Comparison of ENCODE assay signal across 23 cellular contexts in the genomic region with DNA sequence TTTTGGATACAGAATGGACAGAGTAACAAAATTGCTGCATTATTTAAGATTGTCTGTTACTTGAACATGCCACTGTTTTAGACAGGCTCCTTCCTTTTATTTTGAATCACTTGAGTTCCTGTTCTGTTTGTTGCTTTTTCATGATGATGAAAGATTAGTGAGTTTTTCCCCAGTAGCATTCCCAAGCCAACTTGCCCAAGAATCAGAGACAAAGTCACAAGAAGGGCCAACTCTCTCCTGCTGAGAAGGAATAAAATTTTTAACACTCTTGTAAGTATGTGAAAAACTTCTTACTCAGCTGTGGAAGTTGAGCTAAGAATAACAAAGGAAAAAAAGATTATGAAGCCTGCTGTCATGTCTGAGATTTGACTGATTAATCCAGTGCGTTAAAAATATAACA.
A peak's percentile ranks its signal among the peaks of the same experiment; 100 is the strongest.
DNase-seq lines count a peak whose midpoint lies in the region; ATAC-seq and TF ChIP-seq lines count a peak whose summit lies in the region.
"Had no signal": no experiment of that assay in that cellular context is flagged by ENCODE, and none has a peak within 500 bp of the region (broad histone marks: within the 10 kb centered on the region; RNA-seq: fewer than 3 reads in every experiment).

No MANE protein-coding gene starts in this region.

- H2AFZ ChIP-seq in fibroblast of lung (ENCODE audit: low read length): no peak overlapping the region

- H3K36me3 ChIP-seq in fibroblast of lung (ENCODE audit: control insufficient read depth, insufficient read depth, low read length) (peaks cover 11% of the 10 kb centered on the region), prostate gland (peaks cover 0 to 7% of the 10 kb centered on the region in 2 donors), Peyer's patch (peaks cover 0 to 74% (median 0%) of the 10 kb centered on the region in 3 donors)
- H3K36me3 ChIP-seq: uterus had no signal

- peaks cover 3% of the 10 kb centered on the region for H3K79me2 ChIP-seq in fibroblast of lung (ENCODE audit: control insufficient read depth, insufficient read depth, low read length)

- H3K27me3 ChIP-seq in fibroblast of lung (ENCODE audit: control insufficient read depth, insufficient read depth, low read length) (no peaks in the 10 kb centered on the region), prostate gland (replicated peaks; ENCODE audit: insufficient read depth) (no peaks in the 10 kb centered on the region), Peyer's patch (no peaks in the 10 kb centered on the region)
- H3K27me3 ChIP-seq: uterus had no signal

- intact Hi-C loops in prostate gland (cut with DNase I): no loop called here

- H3K4me2 ChIP-seq in fibroblast of lung (ENCODE audit: extremely low read depth, insufficient read depth, low read length): no peak overlapping the region
- H3K4me2 ChIP-seq: smooth muscle cell had no signal

- H3K4me1 ChIP-seq in fibroblast of lung (ENCODE audit: control insufficient read depth, extremely low read depth, insufficient read depth, low read length) (no peaks in the 10 kb centered on the region), prostate gland (replicated peaks) (peaks cover 14% of the 10 kb centered on the region), Peyer's patch (peaks cover 0 to 3% (median 0%) of the 10 kb centered on the region in 4 donors)

- H3K9ac ChIP-seq in fibroblast of lung (ENCODE audit: insufficient read depth, low read length): no peak overlapping the region

- TF ChIP-seq CTCF in AG10803 (conservative IDR thresholded peaks at IDR 0.05; ENCODE audit: low read length): no peak
- no peak for TF ChIP-seq CTCF in VCaP (conservative IDR thresholded peaks at IDR 0.05)
- TF ChIP-seq CTCF in fibroblast of lung (conservative IDR thresholded peaks at IDR 0.05 in 1 of 2, IDR thresholded peaks at IDR 0.05 in 1 of 2; ENCODE audit: low read depth in 1 of 2, low read length in 2 of 2): no peak
- TF ChIP-seq CTCF in prostate gland (IDR thresholded peaks at IDR 0.05): no peak
- TF ChIP-seq CTCF in Peyer's patch (IDR thresholded peaks at IDR 0.05): no peak

- 86% methylated on average over 1 of the region's 1 CpG for WGBS in prostate gland

- H3K4me3 ChIP-seq in AG10803 (ENCODE audit: low read length) (no peak overlapping the region), fibroblast of lung (replicated peaks in 1 of 4; ENCODE audit: control extremely low read depth in 1 of 4, insufficient read depth in 1 of 4, low read depth in 3 of 4, low read length in 4 of 4) (no peak overlapping the region), prostate gland (no peak overlapping the region), Peyer's patch (no peak overlapping the region)
- H3K4me3 ChIP-seq: smooth muscle cell, uterus had no signal

- H4K20me1 ChIP-seq in fibroblast of lung (ENCODE audit: control insufficient read depth, extremely low read depth, insufficient read depth, low read length): no peaks in the 10 kb centered on the region

- peak overlapping the region; percentile 88 for H3K27ac ChIP-seq in VCaP
- H3K27ac ChIP-seq in fibroblast of lung (ENCODE audit: insufficient read depth, low read length): no peak overlapping the region
- peak overlapping the region; percentile 68 to 77 for H3K27ac ChIP-seq in prostate gland
- no peak overlapping the region for H3K27ac ChIP-seq in Peyer's patch
- H3K27ac ChIP-seq: epithelial cell of prostate, uterus had no signal

- ATAC-seq in HG03469 (IDR thresholded peaks at IDR 0.05; ENCODE audit: unreplicated experiment): no peak
- ATAC-seq: activated naive CD4-positive, alpha-beta T cell treated with anti-CD3 and anti-CD28 coated beads, Interleukin-2, amount 50 U/mL, for 72 hours had no signal

- TF ChIP-seq POLR2A in prostate gland (IDR thresholded peaks at IDR 0.05): no peak
- no peak for TF ChIP-seq POLR2A in Peyer's patch (IDR thresholded peaks at IDR 0.05)

- H3K9me3 ChIP-seq in fibroblast of lung (ENCODE audit: control insufficient read depth, insufficient read depth, low read depth, low read length) (no peaks in the 10 kb centered on the region), prostate gland (no peaks in the 10 kb centered on the region), Peyer's patch (no peaks in the 10 kb centered on the region)
- H3K9me3 ChIP-seq: uterus had no signal

- DNase-seq in AG10803 (ENCODE audit: low read depth) (peak; percentile 35), fibroblast of lung (ENCODE audit: low read depth in 2 of 2) (peak; percentile 30 to 51), prostate gland (ENCODE audit: low spot score) (no peak), NCI-H345 (lab: John Stamatoyannopoulos, UW) (no peak), Peyer's patch (no peak), activated T-cell treated with anti-CD3 and anti-CD28 coated beads for 4 hours (no peak)
- DNase-seq: activated CD4-positive, alpha-beta T cell treated with anti-CD3 and anti-CD28 coated beads, Interleukin-2, amount 50 U/mL, for 1 hour; aorta; CD8-positive, alpha-beta memory T cell; DMS79; foreskin melanocyte; hippocampal formation; immature natural killer cell; Kasumi-1; NCI-H1694 treated with DMSO at 0.1 percent for 48 hours; stimulated activated CD4-positive, alpha-beta T cell treated with anti-CD3 and anti-CD28 coated beads, Interleukin-2, amount 100 ng/mL, for 24 hours; T-helper 9 cell; uterus had no signal

Comparison
In these comparisons a context has a peak if more than half of its experiments do, and no peak if none do; other contexts are left out.
1. DNase-seq: peak in AG10803 (single experiment) and fibroblast of lung (2 of 2); none in prostate gland (single experiment), NCI-H345 (single experiment), Peyer's patch (0 of 3) and activated T-cell treated with anti-CD3 and anti-CD28 coated beads for 4 hours (single experiment).
2. H3K27ac ChIP-seq: peak in VCaP (single experiment) and prostate gland (2 of 2); none in fibroblast of lung (single experiment) and Peyer's patch (0 of 4).